18 cellular contexts compared by ENCODE assay signal in genomic region chr1:156136970-156137483, GRCh38. TPM values are rescaled to one million over a fixed set of nuclear protein-coding genes. Genes with fewer than 3 reads are reported as not detected.
A peak's percentile ranks its signal among the peaks of the same experiment; 100 is the strongest.
DNase-seq lines count a peak whose midpoint lies in the region; ATAC-seq, FAIRE-seq and TF ChIP-seq lines count a peak whose summit lies in the region.
"Had no signal": no experiment of that assay in that cellular context is flagged by ENCODE, and none has a peak within 500 bp of the region (broad histone marks: within the 10 kb centered on the region; RNA-seq: fewer than 3 reads in every experiment).

No MANE protein-coding gene starts in this region.

- FAIRE-seq in K562 (lab: Jason Lieb, UNC): no peak
- FAIRE-seq: colon, urothelium cell line had no signal

- no peak overlapping the region for H3K23ac ChIP-seq in H9 (ENCODE audit: insufficient read length, low read depth, low read length)

- peaks cover 9 to 13% of the 10 kb centered on the region in 2 experiments for H3K4me1 Mint-ChIP-seq in H9
- no peaks in the 10 kb centered on the region for H3K4me1 Mint-ChIP-seq in activated naive CD8-positive, alpha-beta T cell treated with anti-CD3 and anti-CD28 coated beads for 36 hours

- peaks cover 69% of the 10 kb centered on the region; the same call in 2 of the 3 replicates for H3K36me3 ChIP-seq in K562 (ENCODE audit: control insufficient read depth, insufficient read depth, low read length)

- H3K27ac Mint-ChIP-seq in H9: peak overlapping the region in 1 of 3 experiments; percentile 67; a peak in 1 of 7 replicates
- no peak overlapping the region for H3K27ac Mint-ChIP-seq in activated naive CD8-positive, alpha-beta T cell treated with anti-CD3 and anti-CD28 coated beads for 36 hours

- H3K9ac ChIP-seq in H9 (ENCODE audit: extremely low read depth, insufficient read length, low read length) (no peak overlapping the region), K562 (ENCODE audit: insufficient read depth in 1 of 2, low read depth in 2 of 2, low read length in 2 of 2) (no peak overlapping the region)
- H3K9ac ChIP-seq: parathyroid adenoma had no signal

- DNase-seq in H9 (no peak), K562 (ENCODE audit: extremely low read depth in 1 of 4, low spot score in 3 of 4) (no peak), foreskin keratinocyte (no peak), DMS53 treated with DMSO at 0.1 percent for 48 hours (lab: John Stamatoyannopoulos, UW; ENCODE audit: unreplicated experiment) (no peak)
- DNase-seq in activated naive CD8-positive, alpha-beta T cell treated with anti-CD3 and anti-CD28 coated beads for 36 hours: no peak
- no peak for DNase-seq in activated CD4-positive, alpha-beta T cell treated with anti-CD3 and anti-CD28 coated beads, Interleukin-2, amount 50 U/mL, for 1 hour
- DNase-seq: hypothalamus; NCI-H1694 treated with DMSO at 0.1 percent for 48 hours; NCI-H446 treated with DMSO at 0.1 percent for 48 hours; OCI-M1; stimulated activated naive CD4-positive, alpha-beta T cell had no signal

- H4K20me1 ChIP-seq in H9 (ENCODE audit: control insufficient read depth, insufficient read depth, insufficient read length): no peaks in the 10 kb centered on the region
- 0 out of 2 replicates have a peak, but pooled peaks cover 9% of the 10 kb centered on the region for H4K20me1 ChIP-seq in K562 (replicated peaks; ENCODE audit: control insufficient read depth, insufficient read depth, low read length)

- no peaks in the 10 kb centered on the region for H3K9me3 ChIP-seq in H9 (ENCODE audit: control insufficient read depth, low read depth, low read length)
- no peaks in the 10 kb centered on the region for H3K9me3 ChIP-seq in K562 (replicated peaks; ENCODE audit: control insufficient read depth, insufficient read depth, low read depth, low read length)

- H3K79me1 ChIP-seq in H9 (ENCODE audit: insufficient read depth, low read depth, low read length, poor library complexity, severe bottlenecking): no peaks in the 10 kb centered on the region

- intact Hi-C loops in K562 (cut with micrococcal nuclease): no loop called here

- TF ChIP-seq CTCF in 22Rv1 (IDR thresholded peaks at IDR 0.05) (peak; percentile 19), H9 (conservative IDR thresholded peaks at IDR 0.05) (peak; percentile 58), K562 (IDR thresholded peaks at IDR 0.05 in 2 of 3, conservative IDR thresholded peaks at IDR 0.05 in 1 of 3; ENCODE audit: insufficient read depth in 2 of 3, low read depth in 1 of 3, low read length in 3 of 3) (peak; percentile 17 to 31 (median 18); a peak in 3 of 6 replicates), foreskin keratinocyte (conservative IDR thresholded peaks at IDR 0.05) (peak; percentile 24)

- H3K56ac ChIP-seq in H9 (ENCODE audit: insufficient read length, low read depth, low read length): no peak overlapping the region

- H3K4me1 ChIP-seq in H9 (ENCODE audit: insufficient read depth, low read length) (no peaks in the 10 kb centered on the region; the same call in 1 of the 2 replicates), K562 (replicated peaks in 1 of 2; ENCODE audit: control insufficient read depth in 2 of 2, insufficient read depth in 2 of 2, low read length in 2 of 2) (peaks cover 0 to 23% of the 10 kb centered on the region in 2 experiments; a peak in 2 of 5 replicates), foreskin keratinocyte (no peaks in the 10 kb centered on the region)

- H4K91ac ChIP-seq in H9 (ENCODE audit: insufficient read length, low read depth, low read length): no peak overlapping the region

- H4K8ac ChIP-seq in H9 (replicated peaks; ENCODE audit: insufficient read length, low read depth, low read length): no peak overlapping the region

- no peak overlapping the region for H2AK5ac ChIP-seq in H9 (ENCODE audit: insufficient read length, low read length)

- H3T11ph ChIP-seq in H9 (ENCODE audit: low read length): no peak overlapping the region

- no peaks in the 10 kb centered on the region for H3K9me1 ChIP-seq in K562 (ENCODE audit: control insufficient read depth, insufficient read depth, low read length)

- POLR2A ChIA-PET in K562 (lab: Yijun Ruan, JAX): interaction anchor here (0.6 to 0.8 kb wide), 4 partner anchors 8 to 144 kb away, joined by 3 to 4 read pairs (median 3); no protein-coding TSS in a partner anchor

- no peak for TF ChIP-seq POLR2A in K562 (conservative IDR thresholded peaks at IDR 0.05)

- no peak overlapping the region for H3K4me3 Mint-ChIP-seq in H9
- H3K4me3 Mint-ChIP-seq in activated naive CD8-positive, alpha-beta T cell treated with anti-CD3 and anti-CD28 coated beads for 36 hours: no peak overlapping the region

- no peak overlapping the region for H3K18ac ChIP-seq in H9 (ENCODE audit: insufficient read length, low read depth, low read length)

- H2BK15ac ChIP-seq in H9 (ENCODE audit: low read depth, low read length): no peak overlapping the region

- in situ Hi-C loops in K562 (cut with MboI): no loop called here

- TSS peak; percentile 49 for BruUV-seq in K562 (replicated peaks; lab: Mats Ljungman, UMichigan)

- no peaks in the 10 kb centered on the region; a peak in 1 of 5 replicates for H3K9me3 Mint-ChIP-seq in H9
- no peaks in the 10 kb centered on the region for H3K9me3 Mint-ChIP-seq in activated naive CD8-positive, alpha-beta T cell treated with anti-CD3 and anti-CD28 coated beads for 36 hours

- H3K4me2 ChIP-seq in H9 (ENCODE audit: insufficient read depth, insufficient read length, low read length) (no peak overlapping the region), K562 (ENCODE audit: insufficient read depth, low read length) (no peak overlapping the region)
- H3K4me2 ChIP-seq: smooth muscle cell had no signal

- H3K79me2 ChIP-seq in H9 (ENCODE audit: insufficient read depth, low read length) (no peaks in the 10 kb centered on the region), K562 (ENCODE audit: control insufficient read depth, insufficient read depth, low read length) (no peaks in the 10 kb centered on the region)
- H3K79me2 ChIP-seq: parathyroid adenoma had no signal

- peaks cover 15 to 52% (median 46%) of the 10 kb centered on the region in 3 experiments for H3K36me3 Mint-ChIP-seq in H9 (ENCODE audit: insufficient read depth in 1 of 3, low read depth in 3 of 3)
- H3K36me3 Mint-ChIP-seq in activated naive CD8-positive, alpha-beta T cell treated with anti-CD3 and anti-CD28 coated beads for 36 hours: peaks cover 16% of the 10 kb centered on the region

- CTCF ChIA-PET in K562 (lab: Yijun Ruan, JAX; ENCODE audit: low intra/inter-chr PET ratio): no interaction called here

- no peak overlapping the region for H3K4me3 ChIP-seq in K562
- H3K4me3 ChIP-seq: smooth muscle cell had no signal

- no peak for TF ChIP-seq EP300 in K562 (IDR thresholded peaks at IDR 0.05; ENCODE audit: low read length)

- no peaks in the 10 kb centered on the region for H3K23me2 ChIP-seq in H9 (ENCODE audit: insufficient read length, low read depth, low read length, poor library complexity, severe bottlenecking)

- no peak overlapping the region for H2BK5ac ChIP-seq in H9 (ENCODE audit: insufficient read length, low read length)

- H3K14ac ChIP-seq in H9 (ENCODE audit: insufficient read depth, low read length): no peak overlapping the region; the same call in 1 of the 2 replicates

- no peak for ATAC-seq in K562
- no peak for ATAC-seq in foreskin keratinocyte
- no peak for ATAC-seq in HG03442 (IDR thresholded peaks at IDR 0.05; ENCODE audit: unreplicated experiment)
- ATAC-seq: esophagus mucosa had no signal

- no peak overlapping the region for H2BK12ac ChIP-seq in H9 (ENCODE audit: insufficient read length, low read depth, low read length)

- no peak overlapping the region for H3K4ac ChIP-seq in H9 (ENCODE audit: low read depth, low read length)

- no CpG with 5 or more reads among the region's 12 CpGs for WGBS in H9 (ENCODE audit: extremely low coverage, insufficient read length, low lambda C conversion rate)
- 85% methylated on average over 12 of the region's 12 CpGs for WGBS in K562 (ENCODE audit: insufficient coverage, low coverage, missing lambda C conversion rate)

- H3K27me3 Mint-ChIP-seq in H9 (ENCODE audit: low read depth): no peaks in the 10 kb centered on the region
- H3K27me3 Mint-ChIP-seq in activated naive CD8-positive, alpha-beta T cell treated with anti-CD3 and anti-CD28 coated beads for 36 hours: no peaks in the 10 kb centered on the region

- H4K5ac ChIP-seq in H9 (ENCODE audit: insufficient read length, low read depth, low read length): no peak overlapping the region

- H2AFZ ChIP-seq in H9 (ENCODE audit: low read length) (no peak overlapping the region), K562 (ENCODE audit: low read depth, low read length) (no peak overlapping the region)
- H2AFZ ChIP-seq: parathyroid adenoma had no signal

- H3K27me3 ChIP-seq in H9 (ENCODE audit: insufficient read depth, low read length) (no peaks in the 10 kb centered on the region), K562 (ENCODE audit: control insufficient read depth in 2 of 2, insufficient read depth in 2 of 2, low read length in 2 of 2) (no peaks in the 10 kb centered on the region), foreskin keratinocyte (no peaks in the 10 kb centered on the region)

- H3K27ac ChIP-seq in 22Rv1: no peak overlapping the region
- no peak overlapping the region for H3K27ac ChIP-seq in H9 (ENCODE audit: insufficient read length, low read depth, low read length)
- H3K27ac ChIP-seq in K562 (ENCODE audit: extremely low read depth, low read depth, low read length): no peak overlapping the region
- H3K27ac ChIP-seq in foreskin keratinocyte: no peak overlapping the region
- H3K27ac ChIP-seq: parathyroid adenoma had no signal

- no peak overlapping the region for H2BK20ac ChIP-seq in H9 (ENCODE audit: low read depth, low read length, poor library complexity, severe bottlenecking)

- 0 out of 4 replicates have a peak, but pooled peaks of 1 of the 2 experiments have one; percentile 2 for TF ChIP-seq RAD21 in K562 (CRISPR knock-in tag; conservative IDR thresholded peaks at IDR 0.05 in 1 of 2, IDR thresholded peaks at IDR 0.05 in 1 of 2)

- no peak overlapping the region for H2BK120ac ChIP-seq in H9 (ENCODE audit: low read depth, low read length, poor library complexity, severe bottlenecking)

RNA-seq across cellular contexts. Expression of gene SEMA4A, which starts 16.4 kb away (rescaled TPM):
- 11.1 and 11.8 TPM in 2 replicates for total RNA-seq in H9 (2021)
- 2.6 and 4.3 TPM in 2 replicates for total RNA-seq in K562 (2011; cell fraction: chromatin; rRNA removed; ENCODE audit: low replicate concordance)
- 3.5 and 4.1 TPM in 2 replicates for total RNA-seq in K562 (2011; cell fraction: nucleolus; rRNA removed)
- total RNA-seq in K562 (2011; cell fraction: nucleoplasm; rRNA removed): 3.1 and 4.4 TPM in 2 replicates
- total RNA-seq in K562 (2014; rRNA removed): 0.45 and 0.49 TPM in 2 replicates
- total RNA-seq in K562 (2014; rRNA removed; fragmentation: Illumina TruSeq; extraction: Trizol): 0.38 and 0.40 TPM in 2 replicates
- 0.40 and 0.72 TPM in 2 replicates for total RNA-seq in K562 (2015; rRNA removed; fragmentation: Illumina TruSeq; extraction: Trizol)
- total RNA-seq in K562 (2021): 1.4 and 1.9 TPM in 2 replicates
- polyA plus RNA-seq in K562 (2011; rRNA removed): 1.7 and 3.2 TPM in 2 replicates
- polyA plus RNA-seq in K562 (2011; cell fraction: cytosol; rRNA removed): 2.0 and 2.8 TPM in 2 replicates
- 15.5 and 18.8 TPM in 2 replicates for polyA plus RNA-seq in K562 (2011; cell fraction: nucleus; rRNA removed)
- polyA plus RNA-seq in K562 (2012): 0.77 and 2.6 TPM in 2 replicates
- polyA plus RNA-seq in K562 (2014; fragmentation: Illumina TruSeq; extraction: Trizol): 0.79 and 1.1 TPM in 2 replicates
- under 1 TPM; 0.04 to 0.06 TPM for polyA plus RNA-seq in K562 (2014; fragmentation: Nextera tagmentation; extraction: Ambion mirVana)
- polyA plus RNA-seq in K562 (2014; rRNA removed): 1.0 and 1.5 TPM in 2 replicates
- 0.53 and 0.96 TPM in 2 replicates for polyA minus RNA-seq in K562 (2011; rRNA and poly(A)+ RNA removed)
- 1.7 and 2.1 TPM in 2 replicates for polyA minus RNA-seq in K562 (2011; cell fraction: cytosol; rRNA and poly(A)+ RNA removed)
- 1.3 and 2.0 TPM in 2 replicates for polyA minus RNA-seq in K562 (2011; cell fraction: nucleus; rRNA and poly(A)+ RNA removed)
- total RNA-seq in foreskin keratinocyte: 9.7 and 9.9 TPM in 2 replicates
- polyA plus RNA-seq in foreskin keratinocyte: 9.3 TPM in 2 replicates
- total RNA-seq in activated naive CD8-positive, alpha-beta T cell treated with anti-CD3 and anti-CD28 coated beads for 36 hours: 10 to 100 TPM; 13.2 to 16.1 TPM

RNA-seq across cellular contexts. Expression of gene LMNA, which starts 22.5 kb away (rescaled TPM):
- total RNA-seq in H9 (2021): 51.0 and 52.7 TPM in 2 replicates
- total RNA-seq in K562 (2011; cell fraction: chromatin; rRNA removed; ENCODE audit: low replicate concordance): 84.8 and 209 TPM in 2 replicates
- 154 and 172 TPM in 2 replicates for total RNA-seq in K562 (2011; cell fraction: nucleolus; rRNA removed)
- total RNA-seq in K562 (2011; cell fraction: nucleoplasm; rRNA removed): 95.4 and 117 TPM in 2 replicates
- total RNA-seq in K562 (2014; rRNA removed): 250 and 267 TPM in 2 replicates
- 41.3 and 44.0 TPM in 2 replicates for total RNA-seq in K562 (2014; rRNA removed; fragmentation: Illumina TruSeq; extraction: Trizol)
- 89.1 and 97.7 TPM in 2 replicates for total RNA-seq in K562 (2015; rRNA removed; fragmentation: Illumina TruSeq; extraction: Trizol)
- total RNA-seq in K562 (2021): 347 and 354 TPM in 2 replicates
- polyA plus RNA-seq in K562 (2011; rRNA removed): 88.2 and 129 TPM in 2 replicates
- polyA plus RNA-seq in K562 (2011; cell fraction: cytosol; rRNA removed): 116 and 274 TPM in 2 replicates
- polyA plus RNA-seq in K562 (2011; cell fraction: nucleus; rRNA removed): 154 and 164 TPM in 2 replicates
- 193 TPM in 2 replicates for polyA plus RNA-seq in K562 (2012)
- polyA plus RNA-seq in K562 (2014; fragmentation: Illumina TruSeq; extraction: Trizol): 77.1 and 104 TPM in 2 replicates
- polyA plus RNA-seq in K562 (2014; fragmentation: Nextera tagmentation; extraction: Ambion mirVana): 1 to 10 TPM in 1 of 2 experiments, under 1 TPM in 1; 1.00 to 4.5 TPM
- 123 and 166 TPM in 2 replicates for polyA plus RNA-seq in K562 (2014; rRNA removed)
- polyA minus RNA-seq in K562 (2011; rRNA and poly(A)+ RNA removed): 104 and 109 TPM in 2 replicates
- polyA minus RNA-seq in K562 (2011; cell fraction: cytosol; rRNA and poly(A)+ RNA removed): 151 and 176 TPM in 2 replicates
- 47.4 and 69.6 TPM in 2 replicates for polyA minus RNA-seq in K562 (2011; cell fraction: nucleus; rRNA and poly(A)+ RNA removed)
- 816 and 822 TPM in 2 replicates for total RNA-seq in foreskin keratinocyte
- polyA plus RNA-seq in foreskin keratinocyte: 810 and 877 TPM in 2 replicates
- 10 to 100 TPM; 32.3 to 37.8 TPM for total RNA-seq in activated naive CD8-positive, alpha-beta T cell treated with anti-CD3 and anti-CD28 coated beads for 36 hours

RNA-seq across cellular contexts. Expression of gene MEX3A, which starts 54.8 kb away (rescaled TPM):
- total RNA-seq in H9 (2021) (64.6 and 68.0 TPM in 2 replicates), K562 (2014; rRNA removed) (7.3 and 8.0 TPM in 2 replicates), K562 (2014; rRNA removed; fragmentation: Illumina TruSeq; extraction: Trizol) (4.2 and 4.4 TPM in 2 replicates), K562 (2015; rRNA removed; fragmentation: Illumina TruSeq; extraction: Trizol) (4.7 and 5.1 TPM in 2 replicates), K562 (2021) (13.7 and 14.5 TPM in 2 replicates), foreskin keratinocyte (3.5 and 4.1 TPM in 2 replicates)
- 4.5 and 10.4 TPM in 2 replicates for total RNA-seq in K562 (2011; cell fraction: chromatin; rRNA removed; ENCODE audit: low replicate concordance)
- 5.4 and 5.8 TPM in 2 replicates for total RNA-seq in K562 (2011; cell fraction: nucleolus; rRNA removed)
- 5.7 and 7.9 TPM in 2 replicates for total RNA-seq in K562 (2011; cell fraction: nucleoplasm; rRNA removed)
- polyA plus RNA-seq in K562 (2011; rRNA removed) (5.2 and 9.0 TPM in 2 replicates), K562 (2014; fragmentation: Illumina TruSeq; extraction: Trizol) (9.2 and 10.1 TPM in 2 replicates), K562 (2014; fragmentation: Nextera tagmentation; extraction: Ambion mirVana) (under 1 TPM; 0.36 to 0.37 TPM), K562 (2014; rRNA removed) (8.7 and 11.0 TPM in 2 replicates), foreskin keratinocyte (3.4 TPM in 2 replicates)
- polyA plus RNA-seq in K562 (2011; cell fraction: cytosol; rRNA removed): 11.1 and 12.3 TPM in 2 replicates
- polyA plus RNA-seq in K562 (2011; cell fraction: nucleus; rRNA removed): 14.4 and 17.6 TPM in 2 replicates
- 3.8 and 8.5 TPM in 2 replicates for polyA plus RNA-seq in K562 (2012)
- 5.8 and 6.9 TPM in 2 replicates for polyA minus RNA-seq in K562 (2011; rRNA and poly(A)+ RNA removed)
- 10.8 and 15.0 TPM in 2 replicates for polyA minus RNA-seq in K562 (2011; cell fraction: cytosol; rRNA and poly(A)+ RNA removed)
- 2.6 and 5.0 TPM in 2 replicates for polyA minus RNA-seq in K562 (2011; cell fraction: nucleus; rRNA and poly(A)+ RNA removed)
- under 1 TPM; 0.34 to 0.35 TPM for total RNA-seq in activated naive CD8-positive, alpha-beta T cell treated with anti-CD3 and anti-CD28 coated beads for 36 hours

RNA-seq across cellular contexts. Expression of gene SLC25A44, which starts 56.9 kb away (rescaled TPM):
- total RNA-seq in H9 (2021) (40.2 and 47.4 TPM in 2 replicates), K562 (2014; rRNA removed) (9.0 and 13.9 TPM in 2 replicates), K562 (2014; rRNA removed; fragmentation: Illumina TruSeq; extraction: Trizol) (11.9 and 12.2 TPM in 2 replicates), K562 (2015; rRNA removed; fragmentation: Illumina TruSeq; extraction: Trizol) (12.2 and 12.5 TPM in 2 replicates), K562 (2021) (12.7 and 16.2 TPM in 2 replicates), foreskin keratinocyte (18.4 and 18.5 TPM in 2 replicates)
- total RNA-seq in K562 (2011; cell fraction: chromatin; rRNA removed; ENCODE audit: low replicate concordance): 27.5 and 49.0 TPM in 2 replicates
- 26.7 and 31.0 TPM in 2 replicates for total RNA-seq in K562 (2011; cell fraction: nucleolus; rRNA removed)
- 35.9 and 47.6 TPM in 2 replicates for total RNA-seq in K562 (2011; cell fraction: nucleoplasm; rRNA removed)
- polyA plus RNA-seq in K562 (2011; rRNA removed) (21.8 and 27.7 TPM in 2 replicates), K562 (2014; fragmentation: Illumina TruSeq; extraction: Trizol) (22.8 and 25.2 TPM in 2 replicates), K562 (2014; fragmentation: Nextera tagmentation; extraction: Ambion mirVana) (1 to 10 TPM; 4.4 to 7.5 TPM), K562 (2014; rRNA removed) (11.2 and 12.8 TPM in 2 replicates), foreskin keratinocyte (12.4 and 14.2 TPM in 2 replicates)
- 18.8 and 22.8 TPM in 2 replicates for polyA plus RNA-seq in K562 (2011; cell fraction: cytosol; rRNA removed)
- 22.5 and 23.8 TPM in 2 replicates for polyA plus RNA-seq in K562 (2011; cell fraction: nucleus; rRNA removed)
- polyA plus RNA-seq in K562 (2012): 8.6 and 12.8 TPM in 2 replicates
- polyA minus RNA-seq in K562 (2011; rRNA and poly(A)+ RNA removed): 22.9 and 29.2 TPM in 2 replicates
- 9.1 and 11.3 TPM in 2 replicates for polyA minus RNA-seq in K562 (2011; cell fraction: cytosol; rRNA and poly(A)+ RNA removed)
- polyA minus RNA-seq in K562 (2011; cell fraction: nucleus; rRNA and poly(A)+ RNA removed): 7.4 and 9.0 TPM in 2 replicates
- 10 to 100 TPM; 55.0 to 60.7 TPM for total RNA-seq in activated naive CD8-positive, alpha-beta T cell treated with anti-CD3 and anti-CD28 coated beads for 36 hours
